Comparison of ENCODE assay signal across 8 cellular contexts in the genomic region with DNA sequence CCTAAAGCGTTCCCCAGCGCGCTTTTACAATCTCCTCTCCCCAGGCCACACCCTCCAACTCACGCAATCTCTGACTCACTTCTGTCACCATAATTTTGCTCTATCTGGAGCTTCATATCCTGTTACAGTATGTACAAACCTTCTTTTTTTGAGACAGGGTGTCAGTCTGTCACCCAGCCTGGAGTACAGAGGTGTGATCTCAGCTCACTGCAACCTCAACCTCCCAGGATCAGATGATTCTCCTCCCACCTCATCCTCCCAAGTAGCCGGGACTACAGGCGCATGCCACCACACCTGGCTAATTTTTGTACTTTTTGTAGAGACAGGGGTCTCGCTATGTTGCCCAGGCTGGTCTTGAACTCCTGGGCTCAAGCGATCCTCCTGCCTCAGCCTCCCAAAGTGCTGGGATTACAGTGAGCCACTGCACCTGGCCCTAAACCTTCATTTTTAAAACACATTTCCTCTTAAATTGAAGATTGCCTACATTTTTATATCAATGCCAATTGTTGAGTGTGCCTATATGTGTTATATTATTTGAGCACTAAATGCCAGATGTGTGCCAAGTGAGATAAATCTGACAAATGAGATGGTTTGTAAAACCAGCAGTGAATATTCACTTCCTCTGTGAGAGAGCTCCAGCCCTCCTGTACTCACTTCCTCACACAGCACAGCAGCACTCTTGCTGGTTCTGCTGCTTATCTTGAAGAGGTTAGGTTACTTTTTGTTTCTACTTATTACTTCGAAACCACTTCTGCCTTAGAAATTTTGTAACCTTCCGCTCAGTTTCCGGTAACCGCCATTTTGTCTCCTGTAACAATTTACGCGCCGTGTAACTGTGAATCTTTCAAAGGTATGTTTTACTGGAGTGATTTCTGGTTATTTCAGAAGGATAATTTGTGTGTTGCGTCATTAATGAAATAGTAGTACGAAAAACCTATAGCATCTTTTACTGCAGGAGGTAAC. TPM values are rescaled to one million over a fixed set of nuclear protein-coding genes. Genes with fewer than 3 reads are reported as not detected.
DNase-seq lines count a peak whose midpoint lies in the region; ATAC-seq and TF ChIP-seq lines count a peak whose summit lies in the region.

No MANE protein-coding gene starts in this region.

- ATAC-seq in GM21367 (IDR thresholded peaks at IDR 0.05; ENCODE audit: unreplicated experiment) (peak; percentile 97), left lobe of liver (peak; percentile 47)
- peak; percentile 86 for ATAC-seq in activated CD8-positive, alpha-beta T cell treated with anti-CD3 and anti-CD28 coated beads for 36 hours
- ATAC-seq in stimulated activated naive CD8-positive, alpha-beta T cell treated with anti-CD3 and anti-CD28 coated beads, Interleukin-15, Interleukin-2, amounts not matched to agents 100 U/mL and 50 U/mL, for 24 hours: peak; percentile 93

- no peaks in the 10 kb centered on the region for H3K79me2 ChIP-seq in neural progenitor cell (ENCODE audit: low read depth)

- intact Hi-C loops in CD4-positive, alpha-beta memory T cell (cut with micrococcal nuclease): loop anchor here (1.0 to 5.0 kb wide), 2 partner anchors 35 to 57 kb away; no protein-coding TSS in a partner anchor
- intact Hi-C loops in activated CD8-positive, alpha-beta T cell treated with anti-CD3 and anti-CD28 coated beads for 36 hours (cut with micrococcal nuclease): loop anchor here (5.0 kb wide), 1 partner anchor 60 kb away; a partner anchor contains a TSS

- peak overlapping the region; percentile 89 for H3K27ac ChIP-seq in CD4-positive, alpha-beta memory T cell (ENCODE audit: low read depth, low read length)
- H3K27ac ChIP-seq in neural progenitor cell: no peak overlapping the region
- no peak overlapping the region for H3K27ac ChIP-seq in WERI-Rb-1

- H3K27me3 ChIP-seq in CD4-positive, alpha-beta memory T cell (ENCODE audit: insufficient read depth, low read length): no peaks in the 10 kb centered on the region
- H3K27me3 ChIP-seq in neural progenitor cell (no peaks in the 10 kb centered on the region), WERI-Rb-1 (ENCODE audit: insufficient read depth, low read depth, severe bottlenecking) (no peaks in the 10 kb centered on the region)

- H3K9me3 Mint-ChIP-seq in CD4-positive, alpha-beta memory T cell: peaks cover 0 to 2% (median 0%) of the 10 kb centered on the region in 8 donors
- H3K9me3 Mint-ChIP-seq in activated CD8-positive, alpha-beta T cell treated with anti-CD3 and anti-CD28 coated beads for 36 hours: peaks cover 2% of the 10 kb centered on the region
- H3K9me3 Mint-ChIP-seq in neural progenitor cell: no peaks in the 10 kb centered on the region

- peak overlapping the region; percentile 48 to 75 for H3K4me3 ChIP-seq in CD4-positive, alpha-beta memory T cell (ENCODE audit: low read length in 2 of 2)
- H3K4me3 ChIP-seq in neural progenitor cell: no peak overlapping the region
- H3K4me3 ChIP-seq in WERI-Rb-1 (ENCODE audit: low read depth, low read length): no peak overlapping the region

- H3K27me3 Mint-ChIP-seq in CD4-positive, alpha-beta memory T cell: no peaks in the 10 kb centered on the region
- no peaks in the 10 kb centered on the region for H3K27me3 Mint-ChIP-seq in activated CD8-positive, alpha-beta T cell treated with anti-CD3 and anti-CD28 coated beads for 36 hours
- H3K27me3 Mint-ChIP-seq in neural progenitor cell (ENCODE audit: insufficient read depth, low read depth): no peaks in the 10 kb centered on the region

- no peaks in the 10 kb centered on the region for H3K36me3 ChIP-seq in CD4-positive, alpha-beta memory T cell (ENCODE audit: insufficient read depth, low read length)
- H3K36me3 ChIP-seq in neural progenitor cell (no peaks in the 10 kb centered on the region), WERI-Rb-1 (no peaks in the 10 kb centered on the region)

- no peak for TF ChIP-seq CTCF in activated CD8-positive, alpha-beta T cell treated with anti-CD3 and anti-CD28 coated beads for 36 hours (IDR thresholded peaks at IDR 0.05)
- TF ChIP-seq CTCF in neural progenitor cell (IDR thresholded peaks at IDR 0.05) (no peak), WERI-Rb-1 (IDR thresholded peaks at IDR 0.05; ENCODE audit: low read depth, low read length) (no peak)

- peak overlapping the region; percentile 88 to 97 (median 94) for H3K4me3 Mint-ChIP-seq in CD4-positive, alpha-beta memory T cell
- peak overlapping the region; percentile 95 for H3K4me3 Mint-ChIP-seq in activated CD8-positive, alpha-beta T cell treated with anti-CD3 and anti-CD28 coated beads for 36 hours
- no peak overlapping the region for H3K4me3 Mint-ChIP-seq in neural progenitor cell

- no peaks in the 10 kb centered on the region for H3F3A ChIP-seq in neural progenitor cell (ENCODE audit: low read depth)

- peak overlapping the region in 6 of 7 donors; percentile 94 to 99 (median 98) for H3K27ac Mint-ChIP-seq in CD4-positive, alpha-beta memory T cell
- H3K27ac Mint-ChIP-seq in activated CD8-positive, alpha-beta T cell treated with anti-CD3 and anti-CD28 coated beads for 36 hours: peak overlapping the region; percentile 99
- H3K27ac Mint-ChIP-seq in neural progenitor cell: no peak overlapping the region

- no peaks in the 10 kb centered on the region for H3K9me3 ChIP-seq in CD4-positive, alpha-beta memory T cell (ENCODE audit: control insufficient read depth in 1 of 2, low read length in 2 of 2)
- H3K9me3 ChIP-seq in neural progenitor cell (ENCODE audit: low read depth): no peaks in the 10 kb centered on the region
- H3K9me3 ChIP-seq in WERI-Rb-1 (ENCODE audit: severe bottlenecking): no peaks in the 10 kb centered on the region

- POLR2A ChIA-PET in CD4-positive, alpha-beta memory T cell (lab: Charles Lee; ENCODE audit: partially characterized antibody): interaction anchor here (0.5 to 10.5 kb wide), 24 partner anchors 9 to 198 kb away, joined by 3 to 192 read pairs (median 4); a partner anchor contains a TSS
- POLR2A ChIA-PET in activated CD8-positive, alpha-beta T cell treated with anti-CD3 and anti-CD28 coated beads for 36 hours (lab: Charles Lee): interaction anchor here (0.7 to 2.8 kb wide), 6 partner anchors 9 to 58 kb away, joined by 3 to 9 read pairs (median 4); a partner anchor contains a TSS

- peaks cover 40 to 71% (median 43%) of the 10 kb centered on the region in 4 donors for H3K4me1 Mint-ChIP-seq in CD4-positive, alpha-beta memory T cell
- H3K4me1 Mint-ChIP-seq in activated CD8-positive, alpha-beta T cell treated with anti-CD3 and anti-CD28 coated beads for 36 hours (ENCODE audit: low read depth): peaks cover 39% of the 10 kb centered on the region
- no peaks in the 10 kb centered on the region for H3K4me1 Mint-ChIP-seq in neural progenitor cell

- no peak overlapping the region for H2AFZ ChIP-seq in neural progenitor cell (replicated peaks)

- no peak overlapping the region for H3K9ac ChIP-seq in neural progenitor cell

- H3K4me2 ChIP-seq in neural progenitor cell: no peak overlapping the region

- in situ Hi-C loops in KBM-7 (cut with MboI; ENCODE audit: low pct_unique_long_range_greater_than_20kb, low sequenced_read_pairs): no loop called here

- peaks cover 71% of the 10 kb centered on the region for H3K4me1 ChIP-seq in CD4-positive, alpha-beta memory T cell (ENCODE audit: insufficient read depth, low read length)
- H3K4me1 ChIP-seq in neural progenitor cell: no peaks in the 10 kb centered on the region

- peaks cover 13 to 19% of the 10 kb centered on the region in 2 donors for H3K36me3 Mint-ChIP-seq in CD4-positive, alpha-beta memory T cell
- H3K36me3 Mint-ChIP-seq in activated CD8-positive, alpha-beta T cell treated with anti-CD3 and anti-CD28 coated beads for 36 hours (ENCODE audit: low read depth): peaks cover 37% of the 10 kb centered on the region
- no peaks in the 10 kb centered on the region for H3K36me3 Mint-ChIP-seq in neural progenitor cell

- CTCF ChIA-PET in CD4-positive, alpha-beta memory T cell (lab: Charles Lee; ENCODE audit: partially characterized antibody): interaction anchor here (0.7 to 4.5 kb wide), 3 partner anchors 13 to 96 kb away, joined by 4 to 32 read pairs (median 4); a partner anchor contains a TSS
- CTCF ChIA-PET in activated CD8-positive, alpha-beta T cell treated with anti-CD3 and anti-CD28 coated beads for 36 hours (lab: Charles Lee): interaction anchor here (1.1 to 2.2 kb wide), 4 partner anchors 10 to 58 kb away, joined by 3 to 6 read pairs (median 4); a partner anchor contains a TSS

- no peaks in the 10 kb centered on the region for H4K20me1 ChIP-seq in neural progenitor cell (ENCODE audit: low read depth)

- peak; percentile 82 to 91 (median 89) for DNase-seq in CD4-positive, alpha-beta memory T cell
- DNase-seq in KBM-7 (peak; percentile 94), left lobe of liver (ENCODE audit: low spot score) (no peak), neural progenitor cell (ENCODE audit: low spot score) (no peak), WERI-Rb-1 (no peak)
- peak; percentile 90 for DNase-seq in activated CD8-positive, alpha-beta T cell treated with anti-CD3 and anti-CD28 coated beads for 36 hours
- peak; percentile 70 for DNase-seq in stimulated activated naive CD8-positive, alpha-beta T cell treated with anti-CD3 and anti-CD28 coated beads, Interleukin-15, Interleukin-2, amounts not matched to agents 100 U/mL and 50 U/mL, for 24 hours

RNA-seq across cellular contexts. Expression of a gene that starts 57.9 kb away (rescaled TPM):
- total RNA-seq in CD4-positive, alpha-beta memory T cell: 100 to 1,000 TPM; 307 to 315 TPM
- 10 to 100 TPM; 31.0 to 92.5 TPM for polyA plus RNA-seq in CD4-positive, alpha-beta memory T cell
- 100 to 1,000 TPM; 163 to 166 TPM for total RNA-seq in activated CD8-positive, alpha-beta T cell treated with anti-CD3 and anti-CD28 coated beads for 36 hours
- total RNA-seq in left lobe of liver: 10.6 TPM
- total RNA-seq in neural progenitor cell (ENCODE audit: low replicate concordance): 0.54 and 0.93 TPM in 2 replicates

Comparison
In these comparisons a context has a peak if more than half of its experiments do, and no peak if none do; other contexts are left out.
1. DNase-seq: peak in CD4-positive, alpha-beta memory T cell (5 of 5), KBM-7 (single experiment), activated CD8-positive, alpha-beta T cell treated with anti-CD3 and anti-CD28 coated beads for 36 hours (single experiment) and stimulated activated naive CD8-positive, alpha-beta T cell treated with anti-CD3 and anti-CD28 coated beads, Interleukin-15, Interleukin-2, amounts not matched to agents 100 U/mL and 50 U/mL, for 24 hours (single experiment); none in left lobe of liver (single experiment), neural progenitor cell (single experiment) and WERI-Rb-1 (single experiment).
2. H3K4me3 ChIP-seq: peak in CD4-positive, alpha-beta memory T cell (2 of 2); none in neural progenitor cell (single experiment) and WERI-Rb-1 (single experiment).
3. ATAC-seq: peak in every context shown above with its lines; median percentile 97 in GM21367; 93 in stimulated activated naive CD8-positive, alpha-beta T cell treated with anti-CD3 and anti-CD28 coated beads, Interleukin-15, Interleukin-2, amounts not matched to agents 100 U/mL and 50 U/mL, for 24 hours; 86 in activated CD8-positive, alpha-beta T cell treated with anti-CD3 and anti-CD28 coated beads for 36 hours; 47 in left lobe of liver.
4. RNA of a gene that starts 57.9 kb away (total RNA-seq): 307 to 315 TPM in CD4-positive, alpha-beta memory T cell and 163 to 166 TPM in activated CD8-positive, alpha-beta T cell treated with anti-CD3 and anti-CD28 coated beads for 36 hours; 10.6 TPM in left lobe of liver (single experiment) and 0.54 to 0.93 TPM in neural progenitor cell; every median in the first group is over 10 times any median in the second.